Comparison of ENCODE assay signal across 11 cellular contexts in the genomic region with DNA sequence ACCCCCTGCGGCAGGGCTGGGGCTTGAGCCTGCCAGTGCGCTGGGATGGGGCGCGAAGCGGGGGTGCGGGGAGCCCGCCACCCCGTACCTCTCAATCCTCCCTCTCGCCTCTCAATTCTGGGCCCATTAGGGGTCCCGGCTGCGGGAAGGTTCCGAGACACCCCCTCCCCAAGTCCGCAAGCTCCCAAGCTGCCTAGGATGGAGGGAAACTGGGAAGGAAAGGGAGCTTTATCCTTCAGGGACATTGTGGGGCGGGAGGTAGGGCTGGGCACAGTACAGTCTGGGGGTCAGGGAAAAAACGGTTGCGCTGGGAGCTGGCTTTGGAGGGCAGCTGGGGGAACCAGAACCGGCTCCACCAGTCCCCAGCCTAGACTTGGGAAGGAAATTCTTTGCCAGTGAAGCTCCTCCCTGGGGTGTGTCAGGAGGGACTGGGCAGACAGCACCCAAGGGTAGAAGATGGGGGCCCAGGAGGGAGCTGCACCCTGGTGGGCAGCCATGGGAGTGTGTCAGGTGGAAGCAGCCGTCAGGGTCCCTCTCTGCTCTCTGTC. TPM values are rescaled to one million over a fixed set of nuclear protein-coding genes. Genes with fewer than 3 reads are reported as not detected.
DNase-seq lines count a peak whose midpoint lies in the region; ATAC-seq and TF ChIP-seq lines count a peak whose summit lies in the region.
"Had no signal": no experiment of that assay in that cellular context is flagged by ENCODE, and none has a peak within 500 bp of the region (broad histone marks: within the 10 kb centered on the region; RNA-seq: fewer than 3 reads in every experiment).

No MANE protein-coding gene starts in this region.

- H3K9me3 ChIP-seq in IMR-90 (ENCODE audit: control insufficient read depth, insufficient read depth, low read length) (no peaks in the 10 kb centered on the region), left lung (no peaks in the 10 kb centered on the region), subcutaneous abdominal adipose tissue (ENCODE audit: control insufficient read depth in 5 of 5, low read length in 5 of 5) (no peaks in the 10 kb centered on the region)
- H3K9me3 ChIP-seq: neutrophil had no signal

- no peak for ATAC-seq in IMR-90 (ENCODE audit: low read depth)
- peak; percentile 52 for ATAC-seq in left lung
- ATAC-seq in GM19463 (IDR thresholded peaks at IDR 0.05; ENCODE audit: unreplicated experiment) = no peak

- peaks cover 37% of the 10 kb centered on the region for H3K27me3 ChIP-seq in IMR-90 (ENCODE audit: control insufficient read depth, insufficient read depth, low read length)
- H3K27me3 ChIP-seq in left lung = peaks cover 19 to 61% of the 10 kb centered on the region in 2 donors
- peaks cover 29 to 49% (median 43%) of the 10 kb centered on the region in 5 donors for H3K27me3 ChIP-seq in subcutaneous abdominal adipose tissue (ENCODE audit: control insufficient read depth in 5 of 5, insufficient read depth in 4 of 5, low read length in 5 of 5)

- H2AFZ ChIP-seq in IMR-90 (replicated peaks; ENCODE audit: low read length, poor library complexity) = peak overlapping the region; percentile 66

- no peak overlapping the region for H2BK15ac ChIP-seq in IMR-90 (ENCODE audit: low read depth, low read length)

- no peak for TF ChIP-seq RAD21 in IMR-90 (IDR thresholded peaks at IDR 0.05; ENCODE audit: low read length)

- BruUV-seq in IMR-90 (replicated peaks; lab: Mats Ljungman, UMichigan) = no TSS peak

- POLR2A ChIA-PET in IMR-90 (lab: Charles Lee; ENCODE audit: unreplicated experiment) = no interaction called here

- H2BK5ac ChIP-seq in IMR-90 (ENCODE audit: low read depth, low read length, poor library complexity, severe bottlenecking) = no peak overlapping the region

- H3K4me3 ChIP-seq in IMR-90 (ENCODE audit: insufficient read depth, low read depth, low read length) (no peak overlapping the region), left lung (peak overlapping the region; percentile 16 to 26), subcutaneous abdominal adipose tissue (ENCODE audit: low read depth in 1 of 5, low read length in 5 of 5) (peak overlapping the region in 3 of 5 donors; percentile 36 to 49 (median 42))

- no peak overlapping the region for H3K23ac ChIP-seq in IMR-90 (ENCODE audit: low read depth, low read length)

- CTCF ChIA-PET in IMR-90 (lab: Yijun Ruan, JAX) = interaction anchor here (1.1 kb wide), 1 partner anchor 71 kb away, joined by 3 read pairs; no protein-coding TSS in a partner anchor

- no peak for TF ChIP-seq POLR2A in IMR-90 (IDR thresholded peaks at IDR 0.05; ENCODE audit: low read depth, low read length)

- H3K4me3 Mint-ChIP-seq in chondrocyte (ENCODE audit: unreplicated experiment) = peak overlapping the region; percentile 22

- H3K9me1 ChIP-seq in IMR-90 (ENCODE audit: insufficient read depth, low read length) = no peaks in the 10 kb centered on the region; the same call in 1 of the 2 replicates

- intact Hi-C loops in IMR-90 (cut with micrococcal nuclease) (no loop called here), left lung (cut with DNase I) (no loop called here)

- H3K9ac ChIP-seq in IMR-90 (ENCODE audit: low read depth, low read length) = no peak overlapping the region
- H3K9ac ChIP-seq in subcutaneous abdominal adipose tissue (ENCODE audit: low read length in 5 of 5) = no peak overlapping the region

- no peak overlapping the region for H4K8ac ChIP-seq in IMR-90 (ENCODE audit: low read depth in 2 of 2, low read length in 2 of 2)

- H3K27ac Mint-ChIP-seq in chondrocyte (ENCODE audit: unreplicated experiment) = no peak overlapping the region

- no peak overlapping the region for H3K27ac ChIP-seq in IMR-90 (ENCODE audit: insufficient read depth, low read length)
- H3K27ac ChIP-seq in left lung = no peak overlapping the region
- H3K27ac ChIP-seq in subcutaneous abdominal adipose tissue (ENCODE audit: low read depth, low read length) = no peak overlapping the region
- H3K27ac ChIP-seq: neutrophil had no signal

- no peak overlapping the region for H3K4ac ChIP-seq in IMR-90 (ENCODE audit: low read depth, low read length)

- H3K79me1 ChIP-seq in IMR-90 (ENCODE audit: low read depth in 1 of 2, low read length in 2 of 2) = no peaks in the 10 kb centered on the region

- peak overlapping the region; percentile 26 for H2AK9ac ChIP-seq in IMR-90 (replicated peaks; ENCODE audit: low read depth, low read length, poor library complexity)

- no peaks in the 10 kb centered on the region for H3K36me3 Mint-ChIP-seq in chondrocyte (ENCODE audit: low read depth)

- peaks cover 14% of the 10 kb centered on the region for H3K4me1 Mint-ChIP-seq in chondrocyte (ENCODE audit: low read depth)

- H4K20me1 ChIP-seq in IMR-90 (ENCODE audit: insufficient read depth, low read length) = no peaks in the 10 kb centered on the region; the same call in 1 of the 2 replicates

- H3K56ac ChIP-seq in IMR-90 (ENCODE audit: extremely low read depth, insufficient read depth, low read length) = no peak overlapping the region

- WGBS in IMR-90 (ENCODE audit: extremely low coverage in 2 of 2, insufficient read length in 1 of 2), 2 experiments = 0% methylated on average over 1 of the region's 18 CpGs; no CpG with 5 or more reads in 1 of the 2 experiments

- no peak for TF ChIP-seq CTCF in IMR-90 (conservative IDR thresholded peaks at IDR 0.05; ENCODE audit: low read depth, low read length)
- no peak for TF ChIP-seq CTCF in chondrocyte (IDR thresholded peaks at IDR 0.05)
- no peak for TF ChIP-seq CTCF in left lung (IDR thresholded peaks at IDR 0.05)

- no peaks in the 10 kb centered on the region for H3K36me3 ChIP-seq in IMR-90 (ENCODE audit: control insufficient read depth, insufficient read depth, low read length)
- H3K36me3 ChIP-seq in left lung = no peaks in the 10 kb centered on the region
- no peaks in the 10 kb centered on the region for H3K36me3 ChIP-seq in subcutaneous abdominal adipose tissue (ENCODE audit: control insufficient read depth in 5 of 5, insufficient read depth in 5 of 5, low read length in 5 of 5)
- H3K36me3 ChIP-seq: neutrophil had no signal

- H4K91ac ChIP-seq in IMR-90 (ENCODE audit: insufficient read depth, low read depth, low read length) = no peak overlapping the region

- H3K27me3 Mint-ChIP-seq in chondrocyte (ENCODE audit: low read depth) = peaks cover 41% of the 10 kb centered on the region

- H2AK5ac ChIP-seq in IMR-90 (ENCODE audit: low read depth, low read length) = no peak overlapping the region

- H3K9me3 Mint-ChIP-seq in chondrocyte (ENCODE audit: low read depth) = no peaks in the 10 kb centered on the region

- H3K18ac ChIP-seq in IMR-90 (ENCODE audit: low read depth, low read length) = no peak overlapping the region

- no peak overlapping the region for H3K4me2 ChIP-seq in IMR-90 (ENCODE audit: low read depth, low read length)

- dilution Hi-C loops in IMR-90 (cut with HindIII; ENCODE audit: low sequenced_read_pairs, unreplicated experiment) = no loop called here

- no peak for DNase-seq in IMR-90
- DNase-seq in chondrocyte (ENCODE audit: low spot score) = no peak
- DNase-seq in left lung = peak in 1 of 2 donors; percentile 22
- DNase-seq in activated CD4-positive, alpha-beta T cell treated with anti-CD3 and anti-CD28 coated beads for 48 hours = no peak
- DNase-seq in hypothalamus (lab: John Stamatoyannopoulos, UW) = no peak
- no peak for DNase-seq in NCI-H345 treated with DMSO at 0.1 percent for 48 hours (lab: John Stamatoyannopoulos, UW; ENCODE audit: unreplicated experiment)
- DNase-seq: activated gamma-delta T cell treated with Interleukin-2 at 50 U/mL for 16 hours, GDM1 had no signal

- H3K4me1 ChIP-seq in IMR-90 (ENCODE audit: control insufficient read depth, insufficient read depth, low read length) (peaks cover 5% of the 10 kb centered on the region; the same call in 1 of the 2 replicates), left lung (peaks cover 3 to 4% of the 10 kb centered on the region in 2 donors), subcutaneous abdominal adipose tissue (ENCODE audit: control insufficient read depth in 5 of 5, insufficient read depth in 5 of 5, low read length in 5 of 5) (peaks cover 0 to 21% (median 10%) of the 10 kb centered on the region in 5 donors)

- no peak overlapping the region for H2BK20ac ChIP-seq in IMR-90 (ENCODE audit: low read depth, low read length)

- in situ Hi-C loops in IMR-90 (cut with MboI; ENCODE audit: low sequenced_read_pairs) = no loop called here

- H4K5ac ChIP-seq in IMR-90 (ENCODE audit: low read depth, low read length) = no peak overlapping the region

- H3K14ac ChIP-seq in IMR-90 (replicated peaks; ENCODE audit: low read depth, low read length) = no peak overlapping the region

- H2BK120ac ChIP-seq in IMR-90 (ENCODE audit: low read depth, low read length) = no peak overlapping the region

TF ChIP-seq in IMR-90, 13 proteins besides CTCF, POLR2A, EP300 and RAD21 (continues in another document):
- TF ChIP-seq MXI1 (IDR thresholded peaks at IDR 0.05; ENCODE audit: borderline replicate concordance, low read depth, low read length) (no peak), CHD1 (IDR thresholded peaks at IDR 0.05; ENCODE audit: low read depth, low read length) (no peak)

RNA-seq across cellular contexts. Expression of gene GJB3, which starts 0.9 kb away (rescaled TPM):
- total RNA-seq in IMR-90 (2012; rRNA removed) (not detected in 2 replicates), chondrocyte (not detected in 3 replicates), left lung (1 to 10 TPM in 1 of 2 donors, under 1 TPM in 1; 0.68 to 2.0 TPM)
- not detected in 2 replicates for polyA plus RNA-seq in IMR-90 (2012; rRNA removed)
- polyA plus RNA-seq in IMR-90 (2012; cell fraction: cytosol; rRNA removed) = not detected in 2 replicates
- polyA plus RNA-seq in IMR-90 (2012; cell fraction: nucleus; rRNA removed; ENCODE audit: low replicate concordance) = not detected in 2 replicates

RNA-seq across cellular contexts. Expression of gene GJA4, which starts 10.9 kb away (rescaled TPM):
- total RNA-seq in IMR-90 (2012; rRNA removed) (not detected in 2 replicates), chondrocyte (0.87 to 11.6 TPM (median 10.7 TPM) in 3 replicates), left lung (10 to 100 TPM; 21.1 to 26.1 TPM)
- polyA plus RNA-seq in IMR-90 (2012; rRNA removed) = not detected in 2 replicates
- not detected in 2 replicates for polyA plus RNA-seq in IMR-90 (2012; cell fraction: cytosol; rRNA removed)
- not detected in 2 replicates for polyA plus RNA-seq in IMR-90 (2012; cell fraction: nucleus; rRNA removed; ENCODE audit: low replicate concordance)

RNA-seq across cellular contexts. Expression of gene GJB4, which starts 22.4 kb away (rescaled TPM):
- total RNA-seq in IMR-90 (2012; rRNA removed) = not detected in 2 replicates
- polyA plus RNA-seq in IMR-90 (2012; rRNA removed) = not detected in 2 replicates
- polyA plus RNA-seq in IMR-90 (2012; cell fraction: cytosol; rRNA removed) = not detected in 2 replicates
- not detected in 2 replicates for polyA plus RNA-seq in IMR-90 (2012; cell fraction: nucleus; rRNA removed; ENCODE audit: low replicate concordance)
- total RNA-seq in chondrocyte = not detected in 3 replicates
- total RNA-seq in left lung = not detected

RNA-seq across cellular contexts. Expression of gene GJB5, which starts 27.1 kb away (rescaled TPM):
- total RNA-seq in IMR-90 (2012; rRNA removed) (not detected in 2 replicates), chondrocyte (not detected in 3 replicates), left lung (under 1 TPM in 1 of 2 donors, not detected in 1; 0.21 TPM)
- 0.10 and 0.14 TPM in 2 replicates for polyA plus RNA-seq in IMR-90 (2012; rRNA removed)
- polyA plus RNA-seq in IMR-90 (2012; cell fraction: cytosol; rRNA removed) = 0.08 and 0.22 TPM in 2 replicates
- polyA plus RNA-seq in IMR-90 (2012; cell fraction: nucleus; rRNA removed; ENCODE audit: low replicate concordance) = 0.05 TPM in 1 of 2 replicates, not detected in the other
